In genomic region chr1:187947359-187947758, GRCh38 we compare ENCODE assay signal across 23 cellular contexts.
DNase-seq lines count a peak whose midpoint lies in the region; ATAC-seq lines count a peak whose summit lies in the region.
"Had no signal": no experiment of that assay in that cellular context is flagged by ENCODE, and none has a peak within 500 bp of the region (broad histone marks: within the 10 kb centered on the region; RNA-seq: fewer than 3 reads in every experiment).

No MANE protein-coding gene starts in this region.

- ATAC-seq in HG03108 (IDR thresholded peaks at IDR 0.05; ENCODE audit: unreplicated experiment) = no peak
- ATAC-seq: A549; CD8-positive, alpha-beta T cell had no signal

- DNase-seq in UCSD-AML1 (lab: John Stamatoyannopoulos, UW; ENCODE audit: unreplicated experiment) = peak; percentile 4
- DNase-seq: 8988T; ACHN; AML-193; BE2C; C1 segment of cervical spinal cord; Caco-2; Calu3; CD4-positive, alpha-beta memory T cell; CD4-positive, alpha-beta T cell; CD4-positive, CD25-positive, alpha-beta regulatory T cell; CD8-positive, alpha-beta memory T cell; CD8-positive, alpha-beta T cell; COR-L47; DMS 273 treated with DMSO at 0.1 percent for 48 hours; DMS153; DMS53; DMS79; DMS79 treated with DMSO at 0.1 percent for 48 hours; DND-41; EL had no signal
